In genomic region chr1:156900019-156900718, GRCh38 we compare ENCODE assay signal across 18 cellular contexts.
DNase-seq lines count a peak whose midpoint lies in the region; TF ChIP-seq lines count a peak whose summit lies in the region.
"Had no signal": no experiment of that assay in that cellular context is flagged by ENCODE, and none has a peak within 500 bp of the region (broad histone marks: within the 10 kb centered on the region; RNA-seq: fewer than 3 reads in every experiment).

No MANE protein-coding gene starts in this region.

- no peak overlapping the region for H3K4me3 ChIP-seq in HEK293 (ENCODE audit: low read depth, low read length)
- H3K4me3 ChIP-seq in choroid plexus epithelial cell (ENCODE audit: low read depth, low read length): no peak overlapping the region
- H3K4me3 ChIP-seq: GM12878, Peyer's patch had no signal

- TF ChIP-seq CTCF in HEK293 (tag by site-specific recombination; IDR thresholded peaks at IDR 0.05) (no peak), choroid plexus epithelial cell (conservative IDR thresholded peaks at IDR 0.05; ENCODE audit: low read depth, low read length) (no peak), nephron (IDR thresholded peaks at IDR 0.05; ENCODE audit: unreplicated experiment in 3 of 3) (no peak)

- DNase-seq in CD1c-positive myeloid dendritic cell (ENCODE audit: extremely low spot score): peak; percentile 58
- peak; percentile 87 for DNase-seq in choroid plexus epithelial cell (ENCODE audit: low read depth)
- no peak for DNase-seq in NCI-H2107 treated with DMSO at 0.1 percent for 48 hours (lab: John Stamatoyannopoulos, UW; ENCODE audit: unreplicated experiment)
- DNase-seq in stimulated activated CD4-positive, alpha-beta T cell treated with anti-CD3 and anti-CD28 coated beads, Interleukin-2, amount 100 ng/mL, for 24 hours: no peak
- no peak for DNase-seq in NCI-H1694 treated with DMSO at 0.1 percent for 48 hours (lab: John Stamatoyannopoulos, UW)
- DNase-seq: activated naive CD4-positive, alpha-beta T cell; activated T-cell treated with anti-CD3 and anti-CD28 coated beads for 4 hours; Caco-2; NCI-H1092 treated with DMSO at 0.1 percent for 48 hours; NCI-H2171; NCI-H82; Peyer's patch; small intestine; stimulated activated CD4-positive, alpha-beta T cell treated with anti-CD3 and anti-CD28 coated beads, Interleukin-4, amount 100 ng/mL, for 24 hours had no signal

- H3K27me3 Mint-ChIP-seq in nephron (ENCODE audit: low read depth): peaks cover 17% of the 10 kb centered on the region

- H3K4me1 ChIP-seq in HEK293 (ENCODE audit: control insufficient read depth, insufficient read depth, low read length): no peaks in the 10 kb centered on the region

- H3K4me1 Mint-ChIP-seq in nephron: peaks cover 72% of the 10 kb centered on the region

- peak overlapping the region; percentile 83 to 95 (median 94) for H3K27ac Mint-ChIP-seq in nephron

- H3K36me3 Mint-ChIP-seq in nephron (ENCODE audit: low read depth): no peaks in the 10 kb centered on the region

- H3K36me3 ChIP-seq in HEK293 (ENCODE audit: control insufficient read depth in 2 of 2, insufficient read depth in 1 of 2, low read length in 2 of 2): no peaks in the 10 kb centered on the region
- H3K36me3 ChIP-seq: Peyer's patch had no signal

- no peak overlapping the region for H3K27ac ChIP-seq in HEK293 (ENCODE audit: extremely low read depth, low read depth, low read length)
- H3K27ac ChIP-seq: KMS-11, Peyer's patch had no signal

- POLR2A ChIA-PET in HEK293 (lab: Yijun Ruan, JAX): interaction anchor here (0.6 to 1.0 kb wide), 2 partner anchors 26 to 530 kb away, joined by 3 to 5 read pairs; no protein-coding TSS in a partner anchor

- H3K4me3 Mint-ChIP-seq in nephron: peak overlapping the region in 2 of 3 experiments; percentile 8 to 71

- H3K9me3 Mint-ChIP-seq in nephron: no peaks in the 10 kb centered on the region

- CTCF ChIA-PET in HEK293 (lab: Yijun Ruan, JAX): interaction anchor here (0.5 to 3.2 kb wide), 4 partner anchors 10 to 255 kb away, joined by 3 to 20 read pairs (median 6); no protein-coding TSS in a partner anchor

- no peaks in the 10 kb centered on the region for H3K9me3 ChIP-seq in HEK293 (ENCODE audit: control insufficient read depth, insufficient read depth, low read depth, low read length)
- H3K9me3 ChIP-seq: Caco-2, Peyer's patch had no signal

TF ChIP-seq in HEK293, 187 proteins besides CTCF, POLR2A, EP300 and RAD21:
- no peak for TF ChIP-seq PRDM10 (tag by site-specific recombination; IDR thresholded peaks at IDR 0.05)
- TF ChIP-seq, protein P1, sequence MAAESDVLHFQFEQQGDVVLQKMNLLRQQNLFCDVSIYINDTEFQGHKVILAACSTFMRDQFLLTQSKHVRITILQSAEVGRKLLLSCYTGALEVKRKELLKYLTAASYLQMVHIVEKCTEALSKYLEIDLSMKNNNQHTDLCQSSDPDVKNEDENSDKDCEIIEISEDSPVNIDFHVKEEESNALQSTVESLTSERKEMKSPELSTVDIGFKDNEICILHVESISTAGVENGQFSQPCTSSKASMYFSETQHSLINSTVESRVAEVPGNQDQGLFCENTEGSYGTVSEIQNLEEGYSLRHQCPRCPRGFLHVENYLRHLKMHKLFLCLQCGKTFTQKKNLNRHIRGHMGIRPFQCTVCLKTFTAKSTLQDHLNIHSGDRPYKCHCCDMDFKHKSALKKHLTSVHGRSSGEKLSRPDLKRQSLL (tag by site-specific recombination; IDR thresholded peaks at IDR 0.05): no peak
- TF ChIP-seq PRDM1 (tag by site-specific recombination; IDR thresholded peaks at IDR 0.05): no peak
- TF ChIP-seq ZFHX2 (tag by site-specific recombination; conservative IDR thresholded peaks at IDR 0.05): peak; percentile 28; the same call in 1 of the 2 replicates

Comparison
In these comparisons a context has a peak if more than half of its experiments do, and no peak if none do; other contexts are left out.
1. DNase-seq: peak in CD1c-positive myeloid dendritic cell (single experiment) and choroid plexus epithelial cell (single experiment); none in NCI-H2107 treated with DMSO at 0.1 percent for 48 hours (single experiment), stimulated activated CD4-positive, alpha-beta T cell treated with anti-CD3 and anti-CD28 coated beads, Interleukin-2, amount 100 ng/mL, for 24 hours (0 of 2) and NCI-H1694 treated with DMSO at 0.1 percent for 48 hours (single experiment).